In the genomic region with DNA sequence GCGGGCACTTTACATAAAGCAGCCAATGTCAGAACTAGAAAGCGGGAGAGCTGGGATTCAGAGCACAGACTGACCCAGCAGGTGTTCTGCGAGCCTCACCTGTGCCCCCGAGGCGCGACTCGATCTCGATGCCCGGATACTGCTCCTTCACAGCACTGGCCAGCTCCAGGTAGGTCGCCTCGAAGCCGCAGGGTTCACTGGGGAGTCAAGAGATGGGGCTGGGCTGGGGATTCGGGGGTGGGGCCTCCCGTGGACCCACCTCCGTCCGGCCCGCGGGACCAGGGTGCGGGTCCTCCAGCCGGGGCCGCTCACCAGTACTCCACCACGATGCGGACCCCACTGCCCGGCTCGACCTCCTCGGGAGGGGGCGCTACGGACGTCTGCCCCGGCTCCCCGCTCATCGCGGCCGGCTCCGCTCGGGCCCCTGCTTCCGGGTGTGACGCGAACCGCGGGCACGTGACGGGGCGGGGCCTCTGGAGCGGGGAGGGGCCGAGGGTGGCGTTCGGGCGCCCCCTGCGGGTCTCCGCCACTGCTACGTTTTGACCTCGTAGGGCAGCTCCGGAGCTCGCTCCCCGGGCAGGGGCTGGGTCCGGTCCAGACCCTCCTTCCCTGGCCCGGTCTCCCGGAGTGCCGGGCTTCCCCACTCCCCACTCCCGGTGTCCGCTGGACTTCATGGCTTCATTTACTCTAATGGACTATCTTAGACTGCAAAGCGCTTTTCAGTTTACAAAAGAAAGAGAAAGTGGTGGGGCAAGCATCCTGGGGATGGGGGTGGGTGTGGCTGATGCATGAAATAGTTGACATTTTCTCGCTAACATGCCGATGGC, we compare ENCODE assay signal across 8 cellular contexts. TPM values are rescaled to one million over a fixed set of nuclear protein-coding genes. Genes with fewer than 3 reads are reported as not detected.
DNase-seq lines count a peak whose midpoint lies in the region; ATAC-seq and TF ChIP-seq lines count a peak whose summit lies in the region.

A gene with protein sequence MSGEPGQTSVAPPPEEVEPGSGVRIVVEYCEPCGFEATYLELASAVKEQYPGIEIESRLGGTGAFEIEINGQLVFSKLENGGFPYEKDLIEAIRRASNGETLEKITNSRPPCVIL (minus strand): TSS at position 438 of the 827 bp plus-strand sequence. CDS start 37 bp downstream, at position 401.

- peak within 1 kb of the TSS; percentile 87 for H3K4me3 Mint-ChIP-seq in activated naive CD4-positive, alpha-beta T cell treated with anti-CD3 and anti-CD28 coated beads for 36 hours

- H3K27me3 Mint-ChIP-seq in activated naive CD4-positive, alpha-beta T cell treated with anti-CD3 and anti-CD28 coated beads for 36 hours (ENCODE audit: low read depth) = no peaks in the 10 kb centered on the region

- H4K20me1 ChIP-seq in MM.1S (ENCODE audit: insufficient read depth, low read length) = no peaks in the 10 kb centered on the region

- H3K9me3 ChIP-seq in HAP-1 = no peaks in the 10 kb centered on the region
- H3K9me3 ChIP-seq in MM.1S (replicated peaks; ENCODE audit: insufficient read depth, low read length) = no peaks in the 10 kb centered on the region
- no peaks in the 10 kb centered on the region for H3K9me3 ChIP-seq in gastroesophageal sphincter
- H3K9me3 ChIP-seq in suprapubic skin = no peaks in the 10 kb centered on the region

- intact Hi-C loops in activated naive CD4-positive, alpha-beta T cell treated with anti-CD3 and anti-CD28 coated beads for 36 hours (cut with micrococcal nuclease) = loop anchor here (1.0 to 5.0 kb wide), 5 partner anchors 24 to 137 kb away; a partner anchor contains a TSS

- peak within 1 kb of the TSS; percentile 82 for H3K4me3 ChIP-seq in HAP-1
- peak within 1 kb of the TSS; percentile 82 for H3K4me3 ChIP-seq in MM.1S (ENCODE audit: low read length)
- H3K4me3 ChIP-seq in gastroesophageal sphincter = peak within 1 kb of the TSS; percentile 79 to 82
- peak within 1 kb of the TSS; percentile 85 for H3K4me3 ChIP-seq in suprapubic skin

- DNase-seq in GF-D8 (lab: John Stamatoyannopoulos, UW) (peak; percentile 48), HAP-1 (ENCODE audit: low spot score in 2 of 2) (peak; percentile 71 to 94), MM.1S (peak; percentile 88), SK-N-DZ (ENCODE audit: low spot score) (peak; percentile 81), occipital lobe (lab: John Stamatoyannopoulos, UW) (peak; percentile 79), suprapubic skin (ENCODE audit: low spot score in 2 of 2) (peak; percentile 94 to 97)
- peak; percentile 95 for DNase-seq in activated naive CD4-positive, alpha-beta T cell treated with anti-CD3 and anti-CD28 coated beads for 36 hours

- no peak for TF ChIP-seq EP300 in gastroesophageal sphincter (IDR thresholded peaks at IDR 0.05)
- TF ChIP-seq EP300 in suprapubic skin (IDR thresholded peaks at IDR 0.05) = no peak

- H3K27me3 ChIP-seq in HAP-1 (ENCODE audit: low read depth) (no peaks in the 10 kb centered on the region), MM.1S (replicated peaks; ENCODE audit: insufficient read depth, low read length) (no peaks in the 10 kb centered on the region), gastroesophageal sphincter (no peaks in the 10 kb centered on the region), suprapubic skin (no peaks in the 10 kb centered on the region)

- peak; percentile 80 for TF ChIP-seq CTCF in MM.1S (IDR thresholded peaks at IDR 0.05; ENCODE audit: low read length)
- TF ChIP-seq CTCF in gastroesophageal sphincter (IDR thresholded peaks at IDR 0.05) = peak in 3 of 4 experiments; percentile 89 to 95 (median 93)
- peak; percentile 81 to 96 for TF ChIP-seq CTCF in suprapubic skin (IDR thresholded peaks at IDR 0.05)

- peak; percentile 82 to 90 for TF ChIP-seq POLR2A in gastroesophageal sphincter (IDR thresholded peaks at IDR 0.05)
- peak in 1 of 2 donors; percentile 63 for TF ChIP-seq POLR2A in suprapubic skin (IDR thresholded peaks at IDR 0.05)

- peak within 1 kb of the TSS; percentile 84 for H3K27ac Mint-ChIP-seq in activated naive CD4-positive, alpha-beta T cell treated with anti-CD3 and anti-CD28 coated beads for 36 hours

- H3K9me3 Mint-ChIP-seq in activated naive CD4-positive, alpha-beta T cell treated with anti-CD3 and anti-CD28 coated beads for 36 hours = no peaks in the 10 kb centered on the region

- H3K9me2 ChIP-seq in MM.1S (replicated peaks; ENCODE audit: insufficient read depth, low read length) = no peaks in the 10 kb centered on the region

- peaks cover 6% of the 10 kb centered on the region for H3K36me3 Mint-ChIP-seq in activated naive CD4-positive, alpha-beta T cell treated with anti-CD3 and anti-CD28 coated beads for 36 hours (ENCODE audit: low read depth)

- H3K27ac ChIP-seq in MM.1S (ENCODE audit: low read length) (peak within 1 kb of the TSS; percentile 74), gastroesophageal sphincter (peak within 1 kb of the TSS; percentile 80 to 94 (median 90)), suprapubic skin (peak within 1 kb of the TSS; percentile 91)

- peaks cover 5% of the 10 kb centered on the region; the same call in 1 of the 2 replicates for H3K4me1 ChIP-seq in HAP-1
- H3K4me1 ChIP-seq in MM.1S (ENCODE audit: low read length) = peaks cover 4% of the 10 kb centered on the region; the same call in 1 of the 2 replicates
- H3K4me1 ChIP-seq in gastroesophageal sphincter = peaks cover 0 to 24% (median 5%) of the 10 kb centered on the region in 3 donors
- peaks cover 10% of the 10 kb centered on the region for H3K4me1 ChIP-seq in suprapubic skin

- peaks cover 22% of the 10 kb centered on the region for H3K79me2 ChIP-seq in MM.1S (ENCODE audit: low read length)

- peak; percentile 97 for ATAC-seq in gastroesophageal sphincter

- no peaks in the 10 kb centered on the region for H3F3A ChIP-seq in MM.1S (ENCODE audit: insufficient read depth, low read length)

- CTCF ChIA-PET in activated naive CD4-positive, alpha-beta T cell treated with anti-CD3 and anti-CD28 coated beads for 36 hours (lab: Charles Lee) = interaction anchor here (0.6 to 3.1 kb wide), 25 partner anchors 8 to 221 kb away, joined by 3 to 15 read pairs (median 4); a partner anchor contains a TSS

- peak within 1 kb of the TSS; percentile 93 for H3K4me2 ChIP-seq in MM.1S (ENCODE audit: low read depth, low read length)

- peak within 1 kb of the TSS; percentile 80 for H3K9ac ChIP-seq in MM.1S (ENCODE audit: low read length)

- in situ Hi-C loops in HAP-1 (cut with MboI; ENCODE audit: low sequenced_read_pairs) = no loop called here

- peaks cover 11% of the 10 kb centered on the region for H3K36me3 ChIP-seq in HAP-1 (replicated peaks)
- no peaks in the 10 kb centered on the region for H3K36me3 ChIP-seq in MM.1S (replicated peaks; ENCODE audit: insufficient read depth, low read length)
- peaks cover 0 to 40% of the 10 kb centered on the region in 2 donors for H3K36me3 ChIP-seq in gastroesophageal sphincter
- H3K36me3 ChIP-seq in suprapubic skin = peaks cover 32% of the 10 kb centered on the region

- 0 to 4% methylated on average over 4 to 5 of the region's 65 CpGs for WGBS in gastroesophageal sphincter (ENCODE audit: low coverage in 1 of 2), 2 donors
- 2% methylated on average over 14 of the region's 65 CpGs for WGBS in suprapubic skin

- peak within 1 kb of the TSS; percentile 89 for H2AFZ ChIP-seq in MM.1S (ENCODE audit: low read length)

- peaks cover 14% of the 10 kb centered on the region for H3K4me1 Mint-ChIP-seq in activated naive CD4-positive, alpha-beta T cell treated with anti-CD3 and anti-CD28 coated beads for 36 hours (ENCODE audit: low read depth)

RNA-seq across cellular contexts. Expression of the gene that starts here (rescaled TPM):
- polyA plus RNA-seq in SK-N-DZ (2014; cell fraction: cytosol; rRNA removed) = 45.6 and 85.6 TPM in 2 replicates
- polyA plus RNA-seq in SK-N-DZ (2014; cell fraction: nucleus; rRNA removed) = 34.8 and 42.7 TPM in 2 replicates
- 10 to 100 TPM; 35.2 to 36.5 TPM for total RNA-seq in activated naive CD4-positive, alpha-beta T cell treated with anti-CD3 and anti-CD28 coated beads for 36 hours
- total RNA-seq in gastroesophageal sphincter (10 to 100 TPM; 39.4 to 72.4 (median 45.2) TPM), occipital lobe (10.1 TPM), suprapubic skin (10 to 100 TPM; 43.6 to 54.1 (median 52.1) TPM)

Comparison
In these comparisons a context has a peak if more than half of its experiments do, and no peak if none do; other contexts are left out.
1. Peak in every context shown above with its lines: DNase-seq, ATAC-seq, H3K4me3 ChIP-seq and H3K27ac ChIP-seq.